In genomic region chr4:169008478-169008877, GRCh38 we compare ENCODE assay signal across 10 cellular contexts. TPM values are rescaled to one million over a fixed set of nuclear protein-coding genes. Genes with fewer than 3 reads are reported as not detected.
A peak's percentile ranks its signal among the peaks of the same experiment; 100 is the strongest.
DNase-seq lines count a peak whose midpoint lies in the region; ATAC-seq and TF ChIP-seq lines count a peak whose summit lies in the region.
"Had no signal": no experiment of that assay in that cellular context is flagged by ENCODE, and none has a peak within 500 bp of the region (broad histone marks: within the 10 kb centered on the region; RNA-seq: fewer than 3 reads in every experiment).

No MANE protein-coding gene starts in this region.

- TF ChIP-seq CTCF in RWPE2 (IDR thresholded peaks at IDR 0.05; ENCODE audit: poor library complexity, severe bottlenecking) (no peak), esophagus muscularis mucosa (IDR thresholded peaks at IDR 0.05) (no peak), gastrocnemius medialis (IDR thresholded peaks at IDR 0.05 in 4 of 5, conservative IDR thresholded peaks at IDR 0.05 in 1 of 5) (no peak)

- H3K36me3 ChIP-seq in RWPE2 (ENCODE audit: low read depth), result peaks cover 37% of the 10 kb centered on the region
- peaks cover 3 to 19% (median 14%) of the 10 kb centered on the region in 4 donors for H3K36me3 ChIP-seq in esophagus muscularis mucosa
- H3K36me3 ChIP-seq in gastrocnemius medialis, result peaks cover 0 to 17% of the 10 kb centered on the region in 2 donors

- no peak for TF ChIP-seq POLR2A in esophagus muscularis mucosa (IDR thresholded peaks at IDR 0.05; ENCODE audit: low read depth)
- TF ChIP-seq POLR2A in gastrocnemius medialis (IDR thresholded peaks at IDR 0.05), result no peak

- 74% methylated on average over 4 of the region's 4 CpGs for WGBS in esophagus muscularis mucosa

- no peak for ATAC-seq in RWPE2 (ENCODE audit: low read depth)
- ATAC-seq in gastrocnemius medialis, result no peak
- ATAC-seq in HG02973 (IDR thresholded peaks at IDR 0.05; ENCODE audit: unreplicated experiment), result no peak

- DNase-seq in DMS153 treated with DMSO at 0.1 percent for 48 hours (lab: John Stamatoyannopoulos, UW; ENCODE audit: unreplicated experiment) (peak; percentile 11), DMS153 (lab: John Stamatoyannopoulos, UW) (no peak), RWPE2 (ENCODE audit: low spot score) (no peak), esophagus muscularis mucosa (ENCODE audit: extremely low spot score) (no peak), gastrocnemius medialis (no peak), GM03348 (ENCODE audit: low spot score) (no peak), NCI-H2227 (lab: John Stamatoyannopoulos, UW; ENCODE audit: unreplicated experiment) (no peak)
- DNase-seq: NCI-H2029, nucleus accumbens had no signal

- no peaks in the 10 kb centered on the region for H3K27me3 ChIP-seq in RWPE2 (ENCODE audit: insufficient read depth, poor library complexity, severe bottlenecking)
- H3K27me3 ChIP-seq in esophagus muscularis mucosa, result no peaks in the 10 kb centered on the region
- no peaks in the 10 kb centered on the region for H3K27me3 ChIP-seq in gastrocnemius medialis

- in situ Hi-C loops in gastrocnemius medialis (cut with MboI; ENCODE audit: low sequenced_read_pairs in 4 of 4), result loop anchor here in 3 of 4 donors (10.0 to 25.0 kb wide), 4 partner anchors 254 to 479 kb away; partner anchors contain the start of gene SH3RF1 (in 1 of the 3)

- no peak for TF ChIP-seq EP300 in esophagus muscularis mucosa (IDR thresholded peaks at IDR 0.05)

- peak overlapping the region; percentile 70 for H3K27ac ChIP-seq in RWPE2 (ENCODE audit: poor library complexity, severe bottlenecking)
- H3K27ac ChIP-seq in esophagus muscularis mucosa (replicated peaks in 1 of 4), result no peak overlapping the region
- H3K27ac ChIP-seq in gastrocnemius medialis, result peak overlapping the region; percentile 94 to 98 (median 97)

- peaks cover 20% of the 10 kb centered on the region for H3K4me1 ChIP-seq in RWPE2 (ENCODE audit: insufficient read depth, poor library complexity, severe bottlenecking)
- peaks cover 17 to 34% (median 28%) of the 10 kb centered on the region in 4 donors for H3K4me1 ChIP-seq in esophagus muscularis mucosa
- H3K4me1 ChIP-seq in gastrocnemius medialis, result peaks cover 28 to 30% of the 10 kb centered on the region in 2 donors

- H3K9me3 ChIP-seq in RWPE2 (ENCODE audit: severe bottlenecking) (no peaks in the 10 kb centered on the region), esophagus muscularis mucosa (no peaks in the 10 kb centered on the region), gastrocnemius medialis (no peaks in the 10 kb centered on the region)

- peak overlapping the region; percentile 52 for H3K4me3 ChIP-seq in RWPE2 (ENCODE audit: severe bottlenecking)
- H3K4me3 ChIP-seq in esophagus muscularis mucosa, result peak overlapping the region in 3 of 4 donors; percentile 25 to 71 (median 60)
- peak overlapping the region; percentile 79 to 89 (median 86) for H3K4me3 ChIP-seq in gastrocnemius medialis

- intact Hi-C loops in esophagus muscularis mucosa (cut with DNase I), result loop anchor here (10.0 kb wide), 2 partner anchors 424 to 494 kb away; no protein-coding TSS in a partner anchor
- intact Hi-C loops in gastrocnemius medialis (cut with DNase I; ENCODE audit: low total_unique reads), result loop anchor here (2.0 to 10.0 kb wide), 4 partner anchors 86 to 1019 kb away; partner anchors contain the start of genes MFAP3L and SH3RF1

RNA-seq across cellular contexts. Expression of gene CBR4, which starts 1.6 kb away (rescaled TPM):
- total RNA-seq in esophagus muscularis mucosa, result 10 to 100 TPM in 3 of 4 donors, 1 to 10 TPM in 1; 9.3 to 15.8 (median 12.4) TPM
- 10 to 100 TPM; 11.5 to 21.0 (median 17.5) TPM for total RNA-seq in gastrocnemius medialis

Comparison
In these comparisons a context has a peak if more than half of its experiments do, and no peak if none do; other contexts are left out.
1. H3K27ac ChIP-seq: peak in RWPE2 (single experiment) and gastrocnemius medialis (4 of 4); none in esophagus muscularis mucosa (0 of 4).
2. Peak in every context shown above with its lines, with median percentiles within 50 percentile points of each other: H3K4me3 ChIP-seq.